Comparison of ENCODE assay signal across 8 cellular contexts in the genomic region with DNA sequence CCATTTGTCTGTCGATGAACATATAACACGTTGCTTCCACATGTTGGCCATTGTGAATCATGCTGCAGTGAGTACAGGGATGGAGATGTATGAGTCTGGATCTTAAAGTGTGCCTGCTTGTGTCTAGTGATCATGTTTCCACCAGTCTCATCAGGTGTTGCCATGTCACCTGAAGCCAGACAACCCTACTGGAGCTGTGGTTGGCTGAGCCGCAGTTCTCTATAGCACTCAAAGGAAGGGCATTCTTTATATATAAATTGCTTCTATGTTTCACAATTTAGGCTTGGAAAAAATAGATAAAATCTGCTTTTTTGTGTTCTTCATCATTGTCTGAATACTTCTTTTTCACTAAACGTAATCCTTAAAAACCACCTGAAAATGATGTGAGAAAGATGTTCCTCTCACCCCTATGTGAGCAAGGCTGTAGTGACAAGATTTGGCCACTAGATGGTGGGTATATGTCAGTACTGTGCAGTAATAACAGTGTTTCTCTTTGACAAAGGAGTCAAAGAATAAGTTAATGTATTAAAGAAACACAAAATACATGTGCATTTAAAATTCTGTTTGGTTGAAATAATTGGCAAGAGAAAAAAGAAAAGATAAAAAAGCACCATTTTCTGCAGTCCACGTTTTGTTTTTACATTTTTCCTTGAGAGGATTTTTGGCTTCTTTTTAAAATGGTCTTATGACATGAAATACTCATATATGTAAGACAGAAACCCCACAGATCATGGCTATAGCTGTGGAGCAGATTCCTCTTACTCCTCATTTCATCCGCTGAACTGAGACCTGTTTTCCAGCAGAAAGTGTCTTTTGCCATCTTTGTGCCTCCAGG.
DNase-seq lines count a peak whose midpoint lies in the region; ATAC-seq and TF ChIP-seq lines count a peak whose summit lies in the region.

No MANE protein-coding gene starts in this region.

- peaks cover 2 to 15% (median 9%) of the 10 kb centered on the region in 8 donors for H3K9me3 Mint-ChIP-seq in CD4-positive, alpha-beta memory T cell

- no peak overlapping the region for H3K4me3 ChIP-seq in CD4-positive, alpha-beta memory T cell (ENCODE audit: low read length in 2 of 2)
- H3K4me3 ChIP-seq in upper lobe of left lung, result no peak overlapping the region

- CTCF ChIA-PET in CD4-positive, alpha-beta memory T cell (lab: Charles Lee; ENCODE audit: partially characterized antibody), result interaction anchor here (0.8 to 1.5 kb wide), 3 partner anchors 9 to 1807 kb away, joined by 3 to 18 read pairs (median 3); no protein-coding TSS in a partner anchor

- H3K4me1 Mint-ChIP-seq in CD4-positive, alpha-beta memory T cell, result peaks cover 5 to 12% (median 10%) of the 10 kb centered on the region in 4 donors

- ATAC-seq in GM18909 (IDR thresholded peaks at IDR 0.05; ENCODE audit: poor library complexity, unreplicated experiment) (peak; percentile 93), HG03159 (IDR thresholded peaks at IDR 0.05; ENCODE audit: unreplicated experiment) (peak; percentile 97), upper lobe of left lung (ENCODE audit: low FRiP score in 2 of 2) (peak in 1 of 2 donors; percentile 84)

- peaks cover 9% of the 10 kb centered on the region for H3K4me1 ChIP-seq in CD4-positive, alpha-beta memory T cell (ENCODE audit: insufficient read depth, low read length)
- no peaks in the 10 kb centered on the region for H3K4me1 ChIP-seq in upper lobe of left lung

- TF ChIP-seq EP300 in upper lobe of left lung (IDR thresholded peaks at IDR 0.05), result no peak

- 70 to 71% methylated on average over 6 of the region's 6 CpGs for WGBS in upper lobe of left lung, 2 donors

- TF ChIP-seq CTCF in upper lobe of left lung (IDR thresholded peaks at IDR 0.05), result peak; percentile 60 to 90 (median 72)

- no peaks in the 10 kb centered on the region for H3K9me3 ChIP-seq in CD4-positive, alpha-beta memory T cell (ENCODE audit: control insufficient read depth in 1 of 2, low read length in 2 of 2)
- H3K9me3 ChIP-seq in upper lobe of left lung, result peaks cover 0 to under 1% (median under 1%) of the 10 kb centered on the region in 4 donors

- DNase-seq in CD4-positive, alpha-beta memory T cell, result peak; percentile 58 to 66 (median 62)
- DNase-seq in NCI-H82 (lab: John Stamatoyannopoulos, UW) (peak; percentile 86), fibroblast of gingiva (ENCODE audit: low read depth) (peak; percentile 60), non-pigmented ciliary epithelial cell (ENCODE audit: low read depth) (peak; percentile 45), upper lobe of left lung (peak in 1 of 2 donors; percentile 29)
- peak; percentile 4 for DNase-seq in activated CD8-positive, alpha-beta memory T cell treated with anti-CD3 and anti-CD28 coated beads, Interleukin-2, amount 50 U/mL, for 1 hour (ENCODE audit: extremely low read depth)

- no peaks in the 10 kb centered on the region for H3K27me3 ChIP-seq in CD4-positive, alpha-beta memory T cell (ENCODE audit: insufficient read depth, low read length)
- no peaks in the 10 kb centered on the region for H3K27me3 ChIP-seq in upper lobe of left lung

- H3K27me3 Mint-ChIP-seq in CD4-positive, alpha-beta memory T cell, result no peaks in the 10 kb centered on the region

- H3K36me3 ChIP-seq in CD4-positive, alpha-beta memory T cell (ENCODE audit: insufficient read depth, low read length), result no peaks in the 10 kb centered on the region
- no peaks in the 10 kb centered on the region for H3K36me3 ChIP-seq in upper lobe of left lung

- no peak for TF ChIP-seq POLR2A in upper lobe of left lung (IDR thresholded peaks at IDR 0.05)

- peaks cover 0 to 3% of the 10 kb centered on the region in 2 donors for H3K36me3 Mint-ChIP-seq in CD4-positive, alpha-beta memory T cell

- POLR2A ChIA-PET in CD4-positive, alpha-beta memory T cell (lab: Charles Lee; ENCODE audit: partially characterized antibody), result no interaction called here

- H3K27ac Mint-ChIP-seq in CD4-positive, alpha-beta memory T cell, result no peak overlapping the region

- no peak overlapping the region for H3K4me3 Mint-ChIP-seq in CD4-positive, alpha-beta memory T cell

- intact Hi-C loops in CD4-positive, alpha-beta memory T cell (cut with micrococcal nuclease), result loop anchor here (1.0 to 10.0 kb wide), 6 partner anchors 75 to 1349 kb away; no protein-coding TSS in a partner anchor

- no peak overlapping the region for H3K27ac ChIP-seq in CD4-positive, alpha-beta memory T cell (ENCODE audit: low read depth, low read length)
- H3K27ac ChIP-seq in upper lobe of left lung, result no peak overlapping the region
